8 cellular contexts compared by ENCODE assay signal in the genomic region with DNA sequence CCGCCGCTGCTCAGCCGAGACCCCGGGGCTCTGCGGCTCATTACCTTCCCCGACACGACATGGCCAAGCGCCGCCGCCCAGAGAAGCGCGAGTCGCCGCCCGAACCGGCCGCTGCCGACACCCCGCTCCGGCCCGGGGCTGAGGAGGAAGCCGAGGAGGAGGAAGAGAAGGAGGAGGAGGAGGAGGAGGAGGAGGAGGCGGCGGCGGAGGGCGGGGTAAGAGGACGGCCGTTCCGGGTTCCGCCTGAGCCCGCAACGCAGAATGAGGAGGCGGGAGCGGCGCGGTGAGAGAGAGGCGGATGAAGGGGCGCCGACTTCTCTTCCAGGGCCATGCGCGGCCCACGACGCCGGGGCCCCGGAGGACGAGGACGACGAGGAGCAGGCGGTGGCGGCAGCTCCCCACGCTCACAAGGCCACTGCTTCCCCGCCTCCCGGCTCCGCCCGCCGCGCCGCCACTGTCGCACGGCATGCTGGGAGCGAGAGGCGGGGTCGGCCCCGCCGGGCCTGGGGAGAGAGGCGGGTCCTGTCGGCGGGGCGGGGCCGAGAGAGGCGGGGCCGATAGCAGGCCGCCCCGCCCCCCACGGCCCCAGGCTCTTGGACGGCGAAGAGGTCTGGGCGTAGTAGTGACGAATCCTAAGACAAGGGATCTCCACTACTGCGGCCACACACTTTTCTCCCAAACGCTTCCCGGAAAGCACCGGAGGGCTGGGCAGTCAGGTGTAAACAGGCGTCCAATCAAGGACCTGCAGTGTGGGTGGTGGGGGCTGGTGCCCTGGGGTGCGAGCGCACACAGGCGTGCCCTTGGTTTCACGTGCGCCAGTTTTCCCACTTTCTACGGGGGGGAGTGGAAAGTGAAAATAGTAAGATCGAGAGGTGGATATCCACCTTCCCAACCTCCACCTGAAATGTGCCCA.
DNase-seq lines count a peak whose midpoint lies in the region; ATAC-seq and TF ChIP-seq lines count a peak whose summit lies in the region.
"Not testable (repeated sequence)": the region's sequence is repeated elsewhere in the genome, so short reads cannot be mapped to it uniquely, and the experiment has no call there.

No MANE protein-coding gene starts in this region.

- peak overlapping the region; percentile 89 for H3K27ac Mint-ChIP-seq in T-helper 1 cell treated with Interleukin-12 subunit alpha and Interleukin-12 subunit beta and Interleukin-4 antibody, amounts not matched to agents 30 μg/mL and 1 μg/mL, for 36 hours
- H3K27ac Mint-ChIP-seq in type B pancreatic cell = peak overlapping the region; percentile 96

- not testable (repeated sequence) for H3K27me3 Mint-ChIP-seq in T-helper 1 cell treated with Interleukin-12 subunit alpha and Interleukin-12 subunit beta and Interleukin-4 antibody, amounts not matched to agents 30 μg/mL and 1 μg/mL, for 36 hours (ENCODE audit: low read depth); type B pancreatic cell

- peak overlapping the region; percentile 93 for H3K27ac ChIP-seq in left ventricle myocardium inferior (replicated peaks)

- H3K4me3 ChIP-seq in GM12865 (ENCODE audit: low read depth, low read length) (peak overlapping the region; percentile 70), left ventricle myocardium inferior (peak overlapping the region; percentile 71)

- peaks cover 27% of the 10 kb centered on the region for H3K4me1 Mint-ChIP-seq in T-helper 1 cell treated with Interleukin-12 subunit alpha and Interleukin-12 subunit beta and Interleukin-4 antibody, amounts not matched to agents 30 μg/mL and 1 μg/mL, for 36 hours (ENCODE audit: low read depth)
- H3K4me1 Mint-ChIP-seq in type B pancreatic cell (ENCODE audit: unreplicated experiment) = not testable (repeated sequence)

- H3K36me3 ChIP-seq in left ventricle myocardium inferior = not testable (repeated sequence)

- DNase-seq in GM12865 (ENCODE audit: low read depth) = peak; percentile 90
- peak; percentile 16 for DNase-seq in NCI-H1436 treated with DMSO at 0.1 percent for 48 hours (lab: John Stamatoyannopoulos, UW)
- peak; percentile 89 for DNase-seq in amniotic epithelial cell (ENCODE audit: low read depth)
- DNase-seq in left ventricle myocardium inferior = peak; percentile 92
- DNase-seq in posterior vena cava (ENCODE audit: low spot score) = peak; percentile 98
- peak; percentile 95 for DNase-seq in type B pancreatic cell (ENCODE audit: extremely low spot score, unreplicated experiment)

- not testable (repeated sequence) for TF ChIP-seq CTCF in GM12865 (IDR thresholded peaks at IDR 0.05; ENCODE audit: insufficient read depth, low read depth, low read length, missing control alignments); left ventricle myocardium inferior (IDR thresholded peaks at IDR 0.05; ENCODE audit: borderline replicate concordance); type B pancreatic cell (conservative IDR thresholded peaks at IDR 0.05)

- H3K9me3 Mint-ChIP-seq in T-helper 1 cell treated with Interleukin-12 subunit alpha and Interleukin-12 subunit beta and Interleukin-4 antibody, amounts not matched to agents 30 μg/mL and 1 μg/mL, for 36 hours; type B pancreatic cell: not testable (repeated sequence)

- ATAC-seq in HG02763 (IDR thresholded peaks at IDR 0.05; ENCODE audit: unreplicated experiment) = peak; percentile 73

- H3K36me3 Mint-ChIP-seq in T-helper 1 cell treated with Interleukin-12 subunit alpha and Interleukin-12 subunit beta and Interleukin-4 antibody, amounts not matched to agents 30 μg/mL and 1 μg/mL, for 36 hours (ENCODE audit: low read depth); type B pancreatic cell: not testable (repeated sequence)

- peak overlapping the region; percentile 80 for H3K4me3 Mint-ChIP-seq in T-helper 1 cell treated with Interleukin-12 subunit alpha and Interleukin-12 subunit beta and Interleukin-4 antibody, amounts not matched to agents 30 μg/mL and 1 μg/mL, for 36 hours
- peak overlapping the region; percentile 90 for H3K4me3 Mint-ChIP-seq in type B pancreatic cell

- peaks cover 20% of the 10 kb centered on the region for H3K4me1 ChIP-seq in left ventricle myocardium inferior

- not testable (repeated sequence) for H3K27me3 ChIP-seq in left ventricle myocardium inferior (ENCODE audit: low read depth)

- intact Hi-C loops in left ventricle myocardium inferior (cut with micrococcal nuclease); posterior vena cava (cut with DNase I): not testable (repeated sequence)

- H3K9me3 ChIP-seq in left ventricle myocardium inferior (replicated peaks) = not testable (repeated sequence)

Comparison
In these comparisons a context has a peak if more than half of its experiments do, and no peak if none do; other contexts are left out.
1. Peak in every context shown above with its lines: DNase-seq, ATAC-seq, H3K4me3 ChIP-seq and H3K27ac ChIP-seq.
2. DNase-seq: peak in every context shown above with its lines; median percentile 98 in posterior vena cava; 95 in type B pancreatic cell; 92 in left ventricle myocardium inferior; 90 in GM12865; 89 in amniotic epithelial cell; 16 in NCI-H1436 treated with DMSO at 0.1 percent for 48 hours.